In the genomic region with DNA sequence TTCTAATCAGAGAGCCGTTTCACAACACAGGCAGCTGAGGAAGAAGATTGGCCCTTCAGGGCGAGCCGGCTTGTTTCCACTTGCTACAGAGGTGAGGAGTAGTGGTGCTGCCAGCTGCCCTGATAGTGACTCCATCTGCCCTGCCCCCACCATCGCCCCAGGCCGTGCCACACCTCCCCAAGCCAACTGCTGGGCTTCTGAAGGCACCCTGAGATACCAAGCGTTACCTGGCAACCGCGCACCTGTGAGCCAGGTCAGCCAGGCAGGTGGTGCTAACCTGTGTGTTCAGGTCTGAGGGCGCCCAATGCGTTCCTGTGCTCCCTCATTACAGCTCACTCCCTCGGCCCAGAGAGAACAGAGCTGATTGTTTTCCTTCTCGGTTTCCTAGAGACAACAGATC, we compare ENCODE assay signal across 12 cellular contexts.
DNase-seq lines count a peak whose midpoint lies in the region; ATAC-seq and TF ChIP-seq lines count a peak whose summit lies in the region.
"Had no signal": no experiment of that assay in that cellular context is flagged by ENCODE, and none has a peak within 500 bp of the region (broad histone marks: within the 10 kb centered on the region; RNA-seq: fewer than 3 reads in every experiment).

No MANE protein-coding gene starts in this region.

- H3K4me3 Mint-ChIP-seq in activated T-cell treated with anti-CD3 and anti-CD28 coated beads, Interleukin-2, amount 50 U/mL, for 72 hours, result no peak overlapping the region

- 37 to 52% methylated on average over 12 of the region's 12 CpGs for WGBS in lower leg skin, 2 donors

- TF ChIP-seq CTCF in lower leg skin (IDR thresholded peaks at IDR 0.05), result no peak

- H3K27ac Mint-ChIP-seq in activated T-cell treated with anti-CD3 and anti-CD28 coated beads, Interleukin-2, amount 50 U/mL, for 72 hours, result no peak overlapping the region

- no peaks in the 10 kb centered on the region for H3K4me1 Mint-ChIP-seq in activated T-cell treated with anti-CD3 and anti-CD28 coated beads, Interleukin-2, amount 50 U/mL, for 72 hours (ENCODE audit: low read depth)

- intact Hi-C loops in lower leg skin (cut with DNase I; ENCODE audit: low total_unique reads), result no loop called here

- H3K36me3 Mint-ChIP-seq in activated T-cell treated with anti-CD3 and anti-CD28 coated beads, Interleukin-2, amount 50 U/mL, for 72 hours (ENCODE audit: insufficient read depth in 2 of 2), result no peaks in the 10 kb centered on the region

- H3K27me3 Mint-ChIP-seq in activated T-cell treated with anti-CD3 and anti-CD28 coated beads, Interleukin-2, amount 50 U/mL, for 72 hours (ENCODE audit: low read depth), result no peaks in the 10 kb centered on the region

- H3K4me3 ChIP-seq in lower leg skin (ENCODE audit: low read depth, poor library complexity, severe bottlenecking), result no peak overlapping the region
- H3K4me3 ChIP-seq: GM23248, left ventricle myocardium inferior had no signal

- no peak for ATAC-seq in activated T-cell treated with anti-CD3 and anti-CD28 coated beads, Interleukin-2, amount 50 U/mL, for 72 hours (replicated peaks in 1 of 2)
- ATAC-seq in GM21423 (IDR thresholded peaks at IDR 0.05; ENCODE audit: unreplicated experiment), result no peak

- no peak for TF ChIP-seq POLR2A in lower leg skin (IDR thresholded peaks at IDR 0.05)

- peaks cover 11 to 12% of the 10 kb centered on the region in 2 donors for H3K9me3 Mint-ChIP-seq in activated T-cell treated with anti-CD3 and anti-CD28 coated beads, Interleukin-2, amount 50 U/mL, for 72 hours

- DNase-seq in DMS153 treated with DMSO at 0.1 percent for 48 hours (lab: John Stamatoyannopoulos, UW; ENCODE audit: unreplicated experiment) (peak; percentile 94), NCI-H2029 (lab: John Stamatoyannopoulos, UW) (peak; percentile 99), RPMI8226 (peak; percentile 77), lower leg skin (ENCODE audit: low spot score in 2 of 2) (peak; percentile 74 to 91), GM19238 (ENCODE audit: insufficient read length, low spot score) (no peak), MV-4-11 (lab: John Stamatoyannopoulos, UW) (no peak)
- DNase-seq in activated T-cell treated with anti-CD3 and anti-CD28 coated beads, Interleukin-2, amount 50 U/mL, for 72 hours, result no peak
- DNase-seq: GM23248; left ventricle myocardium inferior; occipital lobe; stimulated activated CD4-positive, alpha-beta T cell treated with anti-CD3 and anti-CD28 coated beads, Interleukin-4, amount 100 ng/mL, for 1 hour had no signal

Comparison
In these comparisons a context has a peak if more than half of its experiments do, and no peak if none do; other contexts are left out.
1. DNase-seq: peak in DMS153 treated with DMSO at 0.1 percent for 48 hours (single experiment), NCI-H2029 (single experiment), RPMI8226 (single experiment) and lower leg skin (2 of 2); none in GM19238 (single experiment), activated T-cell treated with anti-CD3 and anti-CD28 coated beads, Interleukin-2, amount 50 U/mL, for 72 hours (0 of 2) and MV-4-11 (single experiment).